In genomic region chr1:10032590-10033358, GRCh38 we compare ENCODE assay signal across 8 cellular contexts. TPM values are rescaled to one million over a fixed set of nuclear protein-coding genes. Genes with fewer than 3 reads are reported as not detected.
A peak's percentile ranks its signal among the peaks of the same experiment; 100 is the strongest.
DNase-seq lines count a peak whose midpoint lies in the region; ATAC-seq and TF ChIP-seq lines count a peak whose summit lies in the region.

TSS of gene UBE4B (plus strand) at chr1:10032958. CDS start at chr1:10033671, 713 bp downstream.

- under 1% methylated on average over 73 of the region's 73 CpGs for WGBS in liver

- H3K36me3 ChIP-seq in CD4-positive, CD25-positive, alpha-beta regulatory T cell (ENCODE audit: control insufficient read depth, insufficient read depth, low read length), result peaks cover 8% of the 10 kb centered on the region
- peaks cover 0 to 2% (median 0%) of the 10 kb centered on the region in 4 donors for H3K36me3 ChIP-seq in liver (ENCODE audit: control insufficient read depth in 4 of 4, insufficient read depth in 3 of 4, low read depth in 1 of 4, low read length in 3 of 4)

- ATAC-seq in CD4-positive, CD25-positive, alpha-beta regulatory T cell (ENCODE audit: low read depth in 2 of 2), result peak; percentile 94 to 95
- ATAC-seq in GM19397 (IDR thresholded peaks at IDR 0.05; ENCODE audit: unreplicated experiment), result peak; percentile 95
- ATAC-seq in HG03571 (IDR thresholded peaks at IDR 0.05; ENCODE audit: unreplicated experiment), result peak; percentile 96

- H3K9ac ChIP-seq in liver (ENCODE audit: low read depth in 1 of 2, low read length in 2 of 2), result peak within 1 kb of the TSS; percentile 26 to 77

- H3K4me1 ChIP-seq in CD4-positive, CD25-positive, alpha-beta regulatory T cell (ENCODE audit: control insufficient read depth, insufficient read depth, low read length, poor library complexity, severe bottlenecking), result peaks cover 21% of the 10 kb centered on the region
- peaks cover 3 to 21% (median 16%) of the 10 kb centered on the region in 4 donors for H3K4me1 ChIP-seq in liver (ENCODE audit: control insufficient read depth in 4 of 4, insufficient read depth in 4 of 4, low read length in 3 of 4)

- no peaks in the 10 kb centered on the region for H3K9me3 ChIP-seq in CD4-positive, CD25-positive, alpha-beta regulatory T cell (ENCODE audit: control insufficient read depth in 2 of 2, low read length in 2 of 2)
- H3K9me3 ChIP-seq in liver (ENCODE audit: control insufficient read depth in 4 of 4, low read length in 3 of 4), result no peaks in the 10 kb centered on the region

- no peaks in the 10 kb centered on the region for H3K9me3 Mint-ChIP-seq in CD4-positive, CD25-positive, alpha-beta regulatory T cell

- H3K36me3 Mint-ChIP-seq in CD4-positive, CD25-positive, alpha-beta regulatory T cell, result no peaks in the 10 kb centered on the region

- H3K27me3 Mint-ChIP-seq in CD4-positive, CD25-positive, alpha-beta regulatory T cell, result no peaks in the 10 kb centered on the region

- H3K27me3 ChIP-seq in CD4-positive, CD25-positive, alpha-beta regulatory T cell (ENCODE audit: control insufficient read depth, insufficient read depth, low read length), result no peaks in the 10 kb centered on the region
- no peaks in the 10 kb centered on the region for H3K27me3 ChIP-seq in liver (ENCODE audit: control insufficient read depth in 4 of 4, insufficient read depth in 4 of 4, low read length in 3 of 4)

- TF ChIP-seq CTCF in liver (IDR thresholded peaks at IDR 0.05; ENCODE audit: low read depth, low read length, missing input control), result peak; percentile 92

- peak within 1 kb of the TSS; percentile 90 for H3K4me3 ChIP-seq in CD4-positive, CD25-positive, alpha-beta regulatory T cell (ENCODE audit: low read depth, low read length)
- H3K4me3 ChIP-seq in liver (ENCODE audit: low read depth in 1 of 3, low read length in 3 of 3), result peak within 1 kb of the TSS; percentile 77 to 95 (median 95)

- H3K27ac Mint-ChIP-seq in CD4-positive, CD25-positive, alpha-beta regulatory T cell, result peak within 1 kb of the TSS; percentile 96 to 98 (median 98)

- peak; percentile 97 to 99 (median 98) for DNase-seq in CD4-positive, CD25-positive, alpha-beta regulatory T cell
- DNase-seq in NCI-H774 (lab: John Stamatoyannopoulos, UW) (peak; percentile 89), dermis blood vessel endothelial cell (peak; percentile 99)
- peak; percentile 97 for DNase-seq in activated CD4-positive, alpha-beta T cell treated with anti-CD3 and anti-CD28 coated beads, Interleukin-2, amount 50 U/mL, for 4 hours
- peak; percentile 98 for DNase-seq in stimulated activated CD4-positive, alpha-beta T cell treated with anti-CD3 and anti-CD28 coated beads, Interleukin-4, amount 100 ng/mL, for 24 hours

- peak within 1 kb of the TSS; percentile 92 for H3K27ac ChIP-seq in CD4-positive, CD25-positive, alpha-beta regulatory T cell (ENCODE audit: insufficient read depth, low read length, poor library complexity, severe bottlenecking)
- peak within 1 kb of the TSS; percentile 84 to 90 for H3K27ac ChIP-seq in liver (ENCODE audit: low read depth in 1 of 2, low read length in 2 of 2)

- TF ChIP-seq RAD21 in liver (IDR thresholded peaks at IDR 0.05), result peak; percentile 76 to 81

- peak within 1 kb of the TSS; percentile 93 to 99 (median 97) for H3K4me3 Mint-ChIP-seq in CD4-positive, CD25-positive, alpha-beta regulatory T cell

- peaks cover 13 to 35% (median 22%) of the 10 kb centered on the region in 4 donors for H3K4me1 Mint-ChIP-seq in CD4-positive, CD25-positive, alpha-beta regulatory T cell

TF ChIP-seq in liver, 16 proteins besides CTCF, POLR2A, EP300 and RAD21:
- TF ChIP-seq YY1 (IDR thresholded peaks at IDR 0.05) (peak; percentile 98), FOXA2 (IDR thresholded peaks at IDR 0.05) (no peak), REST (IDR thresholded peaks at IDR 0.05) (no peak), MAX (IDR thresholded peaks at IDR 0.05) (no peak), GABPA (IDR thresholded peaks at IDR 0.05 in 1 of 2, conservative IDR thresholded peaks at IDR 0.05 in 1 of 2) (peak in 1 of 2 donors; percentile 67), ATF3 (IDR thresholded peaks at IDR 0.05) (no peak), HNF4G (IDR thresholded peaks at IDR 0.05) (no peak), TAF1 (conservative IDR thresholded peaks at IDR 0.05) (no peak), RXRA (IDR thresholded peaks at IDR 0.05) (no peak), HNF4A (conservative IDR thresholded peaks at IDR 0.05) (no peak), FOXA1 (IDR thresholded peaks at IDR 0.05) (no peak), JUND (IDR thresholded peaks at IDR 0.05) (no peak), SP1 (IDR thresholded peaks at IDR 0.05) (no peak), NR2F2 (IDR thresholded peaks at IDR 0.05) (no peak), EGR1 (IDR thresholded peaks at IDR 0.05; ENCODE audit: low read depth in 2 of 2) (peak in 1 of 2 donors; percentile 26), ZBTB33 (IDR thresholded peaks at IDR 0.05) (no peak)

RNA-seq across cellular contexts. Expression of gene UBE4B, which starts in this region (rescaled TPM):
- 38.7 TPM for total RNA-seq in CD4-positive, CD25-positive, alpha-beta regulatory T cell
- polyA plus RNA-seq in CD4-positive, CD25-positive, alpha-beta regulatory T cell, result 1 to 10 TPM; 8.0 to 9.6 (median 9.2) TPM
- total RNA-seq in dermis blood vessel endothelial cell (23.0 and 44.9 TPM in 2 replicates), liver (10 to 100 TPM; 21.1 to 25.5 TPM)
- 10 to 100 TPM in 1 of 2 donors, 1 to 10 TPM in 1; 7.5 to 12.0 TPM for polyA plus RNA-seq in liver

Comparison
In these comparisons a context has a peak if more than half of its experiments do, and no peak if none do; other contexts are left out.
1. Peak in every context shown above with its lines: DNase-seq, ATAC-seq, H3K4me3 ChIP-seq and H3K27ac ChIP-seq.